Comparison of ENCODE assay signal across 12 cellular contexts in the genomic region with DNA sequence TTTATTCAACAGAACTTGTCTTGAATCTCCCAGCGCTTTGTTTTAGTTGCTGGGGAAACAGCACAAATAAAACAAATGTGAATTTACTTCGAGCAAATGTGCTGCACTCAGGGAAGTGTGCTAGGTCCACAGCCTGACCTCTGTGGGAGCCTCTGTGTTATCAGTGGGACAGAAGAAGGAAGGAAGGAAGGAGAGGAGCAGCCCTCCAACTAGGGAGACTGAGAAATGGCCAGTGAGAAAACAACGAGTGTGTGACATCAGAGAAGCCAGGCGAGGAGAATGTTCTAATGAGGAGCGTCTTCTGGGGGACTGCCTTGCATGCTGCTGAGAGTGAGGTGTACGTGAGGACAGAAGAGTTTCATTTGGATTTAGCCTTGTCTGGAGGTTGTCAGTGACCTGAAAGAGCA. TPM values are rescaled to one million over a fixed set of nuclear protein-coding genes. Genes with fewer than 3 reads are reported as not detected.
DNase-seq lines count a peak whose midpoint lies in the region; ATAC-seq, FAIRE-seq and TF ChIP-seq lines count a peak whose summit lies in the region.
"Had no signal": no experiment of that assay in that cellular context is flagged by ENCODE, and none has a peak within 500 bp of the region (broad histone marks: within the 10 kb centered on the region; RNA-seq: fewer than 3 reads in every experiment).

No MANE protein-coding gene starts in this region.

- H3K4me3 Mint-ChIP-seq in HFFc6: no peak overlapping the region
- H3K4me3 Mint-ChIP-seq in activated T-cell treated with anti-CD3 and anti-CD28 coated beads, Interleukin-2, amount 50 U/mL, for 4 hours: no peak overlapping the region
- H3K4me3 Mint-ChIP-seq: neural crest cell had no signal

- H3K4me1 Mint-ChIP-seq in HFFc6 (ENCODE audit: low read depth): peaks cover 69% of the 10 kb centered on the region
- H3K4me1 Mint-ChIP-seq in activated T-cell treated with anti-CD3 and anti-CD28 coated beads, Interleukin-2, amount 50 U/mL, for 4 hours (ENCODE audit: low read depth): peaks cover 82% of the 10 kb centered on the region

- DNase-seq in AG08396 (ENCODE audit: low spot score) (peak; percentile 24), HFFc6 (no peak), dermis blood vessel endothelial cell (peak; percentile 93), HTR-8/SVneo (ENCODE audit: insufficient read length, low spot score) (no peak), NCI-H1694 (lab: John Stamatoyannopoulos, UW) (no peak)
- no peak for DNase-seq in activated T-cell treated with anti-CD3 and anti-CD28 coated beads, Interleukin-2, amount 50 U/mL, for 4 hours
- DNase-seq: C1 segment of cervical spinal cord had no signal

- peaks cover 10% of the 10 kb centered on the region for H3K4me1 ChIP-seq in mesodermal cell (ENCODE audit: control insufficient read depth, insufficient read depth, low read length, poor library complexity, severe bottlenecking)

- H3K27me3 Mint-ChIP-seq in HFFc6 (ENCODE audit: insufficient read depth): no peaks in the 10 kb centered on the region
- H3K27me3 Mint-ChIP-seq in activated T-cell treated with anti-CD3 and anti-CD28 coated beads, Interleukin-2, amount 50 U/mL, for 4 hours (ENCODE audit: low read depth): no peaks in the 10 kb centered on the region

- FAIRE-seq in HTR-8/SVneo (lab: Jason Lieb, UNC): no peak
- FAIRE-seq: astrocyte, H54 had no signal

- peak overlapping the region; percentile 17; the same call in 1 of the 2 replicates for H3K27ac Mint-ChIP-seq in HFFc6

- no peak overlapping the region for H3K4me3 ChIP-seq in mesodermal cell (ENCODE audit: extremely low read depth, insufficient read depth, low read length, poor library complexity, severe bottlenecking)

- TF ChIP-seq CTCF in HFFc6 (IDR thresholded peaks at IDR 0.05): no peak

- 93 to 100% methylated on average over 5 to 6 of the region's 6 CpGs for WGBS in mesodermal cell (ENCODE audit: insufficient coverage in 2 of 2), 2 experiments

- ATAC-seq in GM19397 (IDR thresholded peaks at IDR 0.05; ENCODE audit: unreplicated experiment): no peak
- no peak for ATAC-seq in activated T-cell treated with anti-CD3 and anti-CD28 coated beads, Interleukin-2, amount 50 U/mL, for 4 hours

- no peaks in the 10 kb centered on the region for H3K9me3 ChIP-seq in mesodermal cell (ENCODE audit: control insufficient read depth, low read length)

- H3K36me3 Mint-ChIP-seq in HFFc6 (ENCODE audit: low read depth): no peaks in the 10 kb centered on the region
- peaks cover 6% of the 10 kb centered on the region for H3K36me3 Mint-ChIP-seq in activated T-cell treated with anti-CD3 and anti-CD28 coated beads, Interleukin-2, amount 50 U/mL, for 4 hours (ENCODE audit: insufficient read depth)

- H3K27ac ChIP-seq in mesodermal cell (ENCODE audit: low read depth, low read length, severe bottlenecking): peak overlapping the region; percentile 57

- no peaks in the 10 kb centered on the region for H3K9me3 Mint-ChIP-seq in HFFc6
- no peaks in the 10 kb centered on the region for H3K9me3 Mint-ChIP-seq in activated T-cell treated with anti-CD3 and anti-CD28 coated beads, Interleukin-2, amount 50 U/mL, for 4 hours
- H3K9me3 Mint-ChIP-seq: neural crest cell had no signal

- H3K36me3 ChIP-seq in mesodermal cell (ENCODE audit: control insufficient read depth, insufficient read depth, low read length): no peaks in the 10 kb centered on the region

RNA-seq across cellular contexts. Expression of a gene that starts 42.7 kb away (rescaled TPM):
- 10 to 100 TPM; 62.5 to 72.0 (median 67.8) TPM for total RNA-seq in HFFc6 (2021; fragmentation: NEBNext Ultra II Directional; extraction: Animal tissue kit (Norgen Biotek cat#: 25700))
- 171 and 175 TPM in 2 replicates for total RNA-seq in dermis blood vessel endothelial cell
- polyA plus RNA-seq in mesodermal cell (2013, experiment 1 of 2): 79.4 TPM
- polyA plus RNA-seq in mesodermal cell (2013, experiment 2 of 2): 83.1 TPM
- total RNA-seq in activated T-cell treated with anti-CD3 and anti-CD28 coated beads, Interleukin-2, amount 50 U/mL, for 4 hours: 100 to 1,000 TPM; 126 to 129 (median 128) TPM

Comparison
In these comparisons a context has a peak if more than half of its experiments do, and no peak if none do; other contexts are left out.
1. DNase-seq: peak in AG08396 (single experiment) and dermis blood vessel endothelial cell (single experiment); none in HFFc6 (single experiment), HTR-8/SVneo (single experiment), NCI-H1694 (single experiment) and activated T-cell treated with anti-CD3 and anti-CD28 coated beads, Interleukin-2, amount 50 U/mL, for 4 hours (single experiment).